ENCODE assay signal across 2 cellular contexts in the genomic region with DNA sequence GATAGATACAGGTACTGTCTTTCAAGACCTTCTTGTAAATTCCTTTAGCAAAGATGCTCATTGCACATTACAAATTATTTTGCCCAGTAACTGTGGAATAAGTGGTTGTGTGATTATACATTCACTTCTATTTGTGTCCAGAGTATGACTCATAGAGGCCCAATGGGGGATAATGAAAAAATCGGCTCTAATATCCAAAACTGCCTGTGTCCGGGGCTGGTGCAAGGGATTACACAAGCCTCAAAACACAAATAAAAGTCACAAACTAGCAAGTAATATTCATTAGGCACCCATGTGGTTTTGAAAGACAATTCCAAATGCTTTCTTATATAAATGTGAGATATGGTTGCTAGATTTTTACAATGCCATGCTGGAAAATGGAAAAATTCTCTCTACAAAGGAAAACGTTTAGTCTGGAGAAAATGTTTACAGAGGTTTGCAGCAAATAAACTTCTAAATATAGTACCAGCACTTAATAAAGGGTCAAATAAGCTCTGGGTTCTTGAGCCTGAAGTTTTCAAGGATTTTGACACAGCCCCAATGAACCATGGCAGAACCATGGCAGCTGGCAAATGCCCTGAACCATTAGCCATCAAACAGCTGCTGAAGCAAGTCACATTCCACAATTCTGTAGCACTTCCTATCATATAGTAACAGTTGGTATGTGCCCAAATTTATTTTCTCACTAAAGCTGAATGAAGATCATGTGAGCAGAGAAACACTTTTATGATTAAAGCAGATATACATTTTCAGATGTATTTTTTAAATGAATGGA.
TF ChIP-seq lines count a peak whose summit lies in the region.

No MANE protein-coding gene starts in this region.

TF ChIP-seq in liver, 16 proteins besides CTCF, POLR2A, EP300 and RAD21:
- TF ChIP-seq NR2F2 (IDR thresholded peaks at IDR 0.05) (no peak), GABPA (IDR thresholded peaks at IDR 0.05 in 1 of 2, conservative IDR thresholded peaks at IDR 0.05 in 1 of 2) (no peak), YY1 (IDR thresholded peaks at IDR 0.05) (peak; percentile 24), FOXA2 (IDR thresholded peaks at IDR 0.05) (no peak), JUND (IDR thresholded peaks at IDR 0.05) (peak; percentile 84 to 94), HNF4A (conservative IDR thresholded peaks at IDR 0.05) (peak; percentile 15 to 31)
- TF ChIP-seq, protein P1, sequence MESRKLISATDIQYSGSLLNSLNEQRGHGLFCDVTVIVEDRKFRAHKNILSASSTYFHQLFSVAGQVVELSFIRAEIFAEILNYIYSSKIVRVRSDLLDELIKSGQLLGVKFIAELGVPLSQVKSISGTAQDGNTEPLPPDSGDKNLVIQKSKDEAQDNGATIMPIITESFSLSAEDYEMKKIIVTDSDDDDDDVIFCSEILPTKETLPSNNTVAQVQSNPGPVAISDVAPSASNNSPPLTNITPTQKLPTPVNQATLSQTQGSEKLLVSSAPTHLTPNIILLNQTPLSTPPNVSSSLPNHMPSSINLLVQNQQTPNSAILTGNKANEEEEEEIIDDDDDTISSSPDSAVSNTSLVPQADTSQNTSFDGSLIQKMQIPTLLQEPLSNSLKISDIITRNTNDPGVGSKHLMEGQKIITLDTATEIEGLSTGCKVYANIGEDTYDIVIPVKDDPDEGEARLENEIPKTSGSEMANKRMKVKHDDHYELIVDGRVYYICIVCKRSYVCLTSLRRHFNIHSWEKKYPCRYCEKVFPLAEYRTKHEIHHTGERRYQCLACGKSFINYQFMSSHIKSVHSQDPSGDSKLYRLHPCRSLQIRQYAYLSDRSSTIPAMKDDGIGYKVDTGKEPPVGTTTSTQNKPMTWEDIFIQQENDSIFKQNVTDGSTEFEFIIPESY (IDR thresholded peaks at IDR 0.05), result no peak
- TF ChIP-seq, protein P2, sequence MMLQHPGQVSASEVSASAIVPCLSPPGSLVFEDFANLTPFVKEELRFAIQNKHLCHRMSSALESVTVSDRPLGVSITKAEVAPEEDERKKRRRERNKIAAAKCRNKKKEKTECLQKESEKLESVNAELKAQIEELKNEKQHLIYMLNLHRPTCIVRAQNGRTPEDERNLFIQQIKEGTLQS (IDR thresholded peaks at IDR 0.05), result peak; percentile 75

TF ChIP-seq in HepG2, 621 proteins besides CTCF, POLR2A, EP300 and RAD21:
- no peak for TF ChIP-seq SMAD1 (CRISPR knock-in tag; IDR thresholded peaks at IDR 0.05; ENCODE audit: borderline replicate concordance, low read depth)
- TF ChIP-seq CENPBD1 (CRISPR knock-in tag; IDR thresholded peaks at IDR 0.05; ENCODE audit: borderline replicate concordance, low read depth), result no peak
- no peak for TF ChIP-seq FOXC1 (CRISPR knock-in tag; IDR thresholded peaks at IDR 0.05; ENCODE audit: borderline replicate concordance)
- no peak for TF ChIP-seq KLF9 (CRISPR knock-in tag; IDR thresholded peaks at IDR 0.05; ENCODE audit: low read depth)
- TF ChIP-seq TEAD3 (CRISPR knock-in tag; optimal IDR thresholded peaks at IDR 0.05; ENCODE audit: borderline replicate concordance), result no peak
- TF ChIP-seq ZNF878 (CRISPR knock-in tag; IDR thresholded peaks at IDR 0.05), result no peak
- no peak for TF ChIP-seq HCFC1 (IDR thresholded peaks at IDR 0.05; ENCODE audit: low read depth, low read length)
- no peak for TF ChIP-seq ATF7 (IDR thresholded peaks at IDR 0.05)
- no peak for TF ChIP-seq ATF7 (CRISPR knock-in tag; IDR thresholded peaks at IDR 0.05)
- no peak for TF ChIP-seq ARNT2 (CRISPR knock-in tag; IDR thresholded peaks at IDR 0.05; ENCODE audit: low read depth)
- no peak for TF ChIP-seq MAFF (IDR thresholded peaks at IDR 0.05; ENCODE audit: low read depth, low read length)
- TF ChIP-seq ZNF329 (CRISPR knock-in tag; IDR thresholded peaks at IDR 0.05; ENCODE audit: low read depth), result no peak
- no peak for TF ChIP-seq SRSF1 (optimal IDR thresholded peaks at IDR 0.05; ENCODE audit: low read depth, low read length)
- no peak for TF ChIP-seq BORCS8-MEF2B (CRISPR knock-in tag; IDR thresholded peaks at IDR 0.05)
- TF ChIP-seq ATF4 (CRISPR knock-in tag; IDR thresholded peaks at IDR 0.05), result no peak
- TF ChIP-seq DMAP1 (CRISPR knock-in tag; IDR thresholded peaks at IDR 0.05), result no peak
- TF ChIP-seq ZNF574 (CRISPR knock-in tag; IDR thresholded peaks at IDR 0.05), result no peak
